ENCODE assay signal across 8 cellular contexts in the genomic region with DNA sequence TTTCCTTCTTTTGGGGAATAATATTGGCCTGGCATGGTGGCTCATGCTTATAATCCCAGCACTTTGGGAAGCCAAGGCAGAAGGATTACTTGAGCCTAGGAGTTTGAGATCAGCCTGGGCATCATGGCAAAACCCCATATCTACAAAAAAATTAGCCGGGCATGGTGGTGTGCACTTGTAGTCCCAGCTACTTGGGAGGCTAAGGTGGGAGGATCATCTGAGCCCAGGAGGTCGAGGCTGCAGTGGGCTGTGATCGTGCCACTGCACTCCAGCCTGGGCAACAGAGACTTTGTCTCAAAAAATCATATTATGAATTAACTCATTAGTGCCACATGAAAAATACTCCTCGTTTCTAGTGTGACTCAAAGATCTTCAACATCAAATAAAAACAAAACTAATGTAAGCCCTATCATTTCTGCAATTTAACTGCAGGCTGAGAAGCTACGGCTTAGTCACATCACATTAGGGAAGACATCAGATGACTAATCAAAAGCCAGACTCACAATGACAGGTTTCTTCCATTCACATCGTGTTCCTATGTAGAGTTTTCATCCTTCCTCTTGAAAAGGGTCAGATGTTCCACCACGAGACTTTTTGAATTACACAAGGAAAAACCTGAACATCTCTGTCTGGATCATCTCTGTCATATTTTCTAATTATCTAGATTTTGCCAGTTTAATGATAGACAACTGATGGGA. TPM values are rescaled to one million over a fixed set of nuclear protein-coding genes. Genes with fewer than 3 reads are reported as not detected.
DNase-seq lines count a peak whose midpoint lies in the region; ATAC-seq, FAIRE-seq and TF ChIP-seq lines count a peak whose summit lies in the region.
"Not testable (repeated sequence)": the region's sequence is repeated elsewhere in the genome, so short reads cannot be mapped to it uniquely, and the experiment has no call there.

No MANE protein-coding gene starts in this region.

- peak overlapping the region; percentile 89 for H3K9ac ChIP-seq in BLaER1

- not testable (repeated sequence) for H3K36me3 ChIP-seq in BLaER1; bronchial epithelial cell (ENCODE audit: control insufficient read depth, insufficient read depth, low read length); naive thymus-derived CD4-positive, alpha-beta T cell (ENCODE audit: control insufficient read depth in 2 of 3, insufficient read depth in 3 of 3, low read length in 3 of 3)
- H3K36me3 ChIP-seq in OCI-LY7 (ENCODE audit: insufficient read depth, low read length) = peaks cover 29% of the 10 kb centered on the region

- peaks cover 60% of the 10 kb centered on the region for H3K4me1 Mint-ChIP-seq in activated CD4-positive, alpha-beta T cell treated with anti-CD3 and anti-CD28 coated beads, Interleukin-2, amount 10 ng/mL, durations not matched to agents 7 days and 5 days
- H3K4me1 Mint-ChIP-seq in glutamatergic neuron (ENCODE audit: low read depth, unreplicated experiment) = peaks cover 16% of the 10 kb centered on the region
- peaks cover 23 to 51% (median 43%) of the 10 kb centered on the region in 7 donors for H3K4me1 Mint-ChIP-seq in naive thymus-derived CD4-positive, alpha-beta T cell
- peaks cover 41 to 65% of the 10 kb centered on the region in 2 donors for H3K4me1 Mint-ChIP-seq in stimulated activated naive B cell treated with anti-CD40 and anti-IgM and Interleukin-4, amounts not matched to agents 10 μg/mL and 1 μg/mL and 100 μg/mL, for 72 hours

- H3K4me2 ChIP-seq in BLaER1 (peak overlapping the region; percentile 89), OCI-LY7 (ENCODE audit: low read length) (peak overlapping the region; percentile 93)

- POLR2A ChIA-PET in OCI-LY7 (lab: Charles Lee) = interaction anchor here (0.5 to 6.0 kb wide), 16 partner anchors 9 to 181 kb away, joined by 3 to 44 read pairs (median 4); no protein-coding TSS in a partner anchor
- POLR2A ChIA-PET in activated CD4-positive, alpha-beta T cell treated with anti-CD3 and anti-CD28 coated beads, Interleukin-2, amount 10 ng/mL, durations not matched to agents 7 days and 5 days (lab: Charles Lee) = not testable (repeated sequence)
- POLR2A ChIA-PET in naive thymus-derived CD4-positive, alpha-beta T cell (lab: Charles Lee) = interaction anchor here (0.7 to 3.5 kb wide), 10 partner anchors 8 to 126 kb away, joined by 3 to 88 read pairs (median 10); partner anchors contain the start of gene GNA13

- intact Hi-C loops in OCI-LY7 (cut with micrococcal nuclease; ENCODE audit: unreplicated experiment) = loop anchor here (2.0 kb wide), 1 partner anchor 81 kb away; no protein-coding TSS in a partner anchor
- intact Hi-C loops in naive thymus-derived CD4-positive, alpha-beta T cell (cut with micrococcal nuclease) = loop anchor here (1.0 to 2.0 kb wide), 5 partner anchors 8 to 149 kb away; no protein-coding TSS in a partner anchor

- not testable (repeated sequence) for H3K27me3 Mint-ChIP-seq in activated CD4-positive, alpha-beta T cell treated with anti-CD3 and anti-CD28 coated beads, Interleukin-2, amount 10 ng/mL, durations not matched to agents 7 days and 5 days; naive thymus-derived CD4-positive, alpha-beta T cell; stimulated activated naive B cell treated with anti-CD40 and anti-IgM and Interleukin-4, amounts not matched to agents 10 μg/mL and 1 μg/mL and 100 μg/mL, for 72 hours
- H3K27me3 Mint-ChIP-seq in glutamatergic neuron (ENCODE audit: unreplicated experiment) = peaks cover 11% of the 10 kb centered on the region

- BruUV-seq in OCI-LY7 (replicated peaks; lab: Mats Ljungman, UMichigan) = not testable (repeated sequence)

- not testable (repeated sequence) for TF ChIP-seq CTCF in OCI-LY7 (conservative IDR thresholded peaks at IDR 0.05; ENCODE audit: low read length); bronchial epithelial cell (IDR thresholded peaks at IDR 0.05; ENCODE audit: insufficient read depth, low read length, severe bottlenecking); glutamatergic neuron (IDR thresholded peaks at IDR 0.05; ENCODE audit: partially characterized antibody, unreplicated experiment)

- H3K27ac Mint-ChIP-seq in activated CD4-positive, alpha-beta T cell treated with anti-CD3 and anti-CD28 coated beads, Interleukin-2, amount 10 ng/mL, durations not matched to agents 7 days and 5 days = peak overlapping the region; percentile 99
- not testable (repeated sequence) for H3K27ac Mint-ChIP-seq in glutamatergic neuron (ENCODE audit: unreplicated experiment)
- peak overlapping the region; percentile 96 to 100 (median 99) for H3K27ac Mint-ChIP-seq in naive thymus-derived CD4-positive, alpha-beta T cell
- H3K27ac Mint-ChIP-seq in stimulated activated naive B cell treated with anti-CD40 and anti-IgM and Interleukin-4, amounts not matched to agents 10 μg/mL and 1 μg/mL and 100 μg/mL, for 72 hours = peak overlapping the region; percentile 97

- H3K4me3 Mint-ChIP-seq in activated CD4-positive, alpha-beta T cell treated with anti-CD3 and anti-CD28 coated beads, Interleukin-2, amount 10 ng/mL, durations not matched to agents 7 days and 5 days = peak overlapping the region; percentile 89
- H3K4me3 Mint-ChIP-seq in glutamatergic neuron (ENCODE audit: unreplicated experiment) = peak overlapping the region; percentile 98
- peak overlapping the region; percentile 66 to 100 (median 96) for H3K4me3 Mint-ChIP-seq in naive thymus-derived CD4-positive, alpha-beta T cell
- H3K4me3 Mint-ChIP-seq in stimulated activated naive B cell treated with anti-CD40 and anti-IgM and Interleukin-4, amounts not matched to agents 10 μg/mL and 1 μg/mL and 100 μg/mL, for 72 hours = peak overlapping the region; percentile 83

- H3K9me3 Mint-ChIP-seq in activated CD4-positive, alpha-beta T cell treated with anti-CD3 and anti-CD28 coated beads, Interleukin-2, amount 10 ng/mL, durations not matched to agents 7 days and 5 days; glutamatergic neuron (ENCODE audit: unreplicated experiment); naive thymus-derived CD4-positive, alpha-beta T cell; stimulated activated naive B cell treated with anti-CD40 and anti-IgM and Interleukin-4, amounts not matched to agents 10 μg/mL and 1 μg/mL and 100 μg/mL, for 72 hours: not testable (repeated sequence)

- DNase-seq in HCEC 1CT = peak; percentile 63
- DNase-seq in OCI-LY7 (ENCODE audit: low spot score); glutamatergic neuron; stimulated activated naive B cell treated with anti-CD40 and anti-IgM and Interleukin-4, amounts not matched to agents 10 μg/mL and 1 μg/mL and 100 μg/mL, for 72 hours: not testable (repeated sequence)
- peak; percentile 21 for DNase-seq in activated CD4-positive, alpha-beta T cell treated with anti-CD3 and anti-CD28 coated beads, Interleukin-2, amount 10 ng/mL, durations not matched to agents 7 days and 5 days
- DNase-seq in bronchial epithelial cell (ENCODE audit: low read depth) = peak; percentile 78
- DNase-seq in naive thymus-derived CD4-positive, alpha-beta T cell = peak in 1 of 9 donors; percentile 73

- peaks cover 90% of the 10 kb centered on the region for H3K4me1 ChIP-seq in BLaER1
- H3K4me1 ChIP-seq in OCI-LY7 (ENCODE audit: insufficient read depth, low read length, poor library complexity, severe bottlenecking) = peaks cover 87% of the 10 kb centered on the region
- H3K4me1 ChIP-seq in naive thymus-derived CD4-positive, alpha-beta T cell (ENCODE audit: control insufficient read depth in 2 of 2, insufficient read depth in 2 of 2, low read length in 2 of 2) = peaks cover 13 to 34% of the 10 kb centered on the region in 2 donors

- not testable (repeated sequence) for H3K27me3 ChIP-seq in BLaER1; bronchial epithelial cell (ENCODE audit: control insufficient read depth, insufficient read depth, low read length); naive thymus-derived CD4-positive, alpha-beta T cell (ENCODE audit: control insufficient read depth in 2 of 2, insufficient read depth in 2 of 2, low read length in 2 of 2)

- FAIRE-seq in bronchial epithelial cell (lab: Jason Lieb, UNC) = not testable (repeated sequence)

- not testable (repeated sequence) for H3K9me2 ChIP-seq in OCI-LY7 (ENCODE audit: insufficient read depth, low read length)

- not testable (repeated sequence) for H2AFZ ChIP-seq in OCI-LY7 (ENCODE audit: low read length)

- not testable (repeated sequence) for H3K9me3 ChIP-seq in BLaER1; OCI-LY7 (ENCODE audit: low read length); naive thymus-derived CD4-positive, alpha-beta T cell (ENCODE audit: control insufficient read depth in 2 of 3, low read length in 3 of 3)

- ATAC-seq in naive thymus-derived CD4-positive, alpha-beta T cell = not testable (repeated sequence)
- peak; percentile 15 to 31 for ATAC-seq in stimulated activated naive B cell treated with anti-CD40 and anti-IgM and Interleukin-4, amounts not matched to agents 10 μg/mL and 1 μg/mL and 100 μg/mL, for 72 hours (replicated peaks)

- peaks cover 51% of the 10 kb centered on the region; the same call in 1 of the 2 replicates for H3K79me2 ChIP-seq in OCI-LY7 (ENCODE audit: insufficient read depth, low read depth, low read length)

- H3K27ac ChIP-seq in BLaER1 = peak overlapping the region; percentile 96
- H3K27ac ChIP-seq in OCI-LY7 (ENCODE audit: low read depth, low read length, poor library complexity, severe bottlenecking) = peak overlapping the region; percentile 99
- H3K27ac ChIP-seq in naive thymus-derived CD4-positive, alpha-beta T cell (ENCODE audit: low read depth, low read length) = peak overlapping the region; percentile 99

- H3K36me3 Mint-ChIP-seq in activated CD4-positive, alpha-beta T cell treated with anti-CD3 and anti-CD28 coated beads, Interleukin-2, amount 10 ng/mL, durations not matched to agents 7 days and 5 days (ENCODE audit: low read depth) = peaks cover 14% of the 10 kb centered on the region
- not testable (repeated sequence) for H3K36me3 Mint-ChIP-seq in glutamatergic neuron (ENCODE audit: unreplicated experiment); stimulated activated naive B cell treated with anti-CD40 and anti-IgM and Interleukin-4, amounts not matched to agents 10 μg/mL and 1 μg/mL and 100 μg/mL, for 72 hours
- peaks cover 0 to 18% (median 0%) of the 10 kb centered on the region in 5 donors for H3K36me3 Mint-ChIP-seq in naive thymus-derived CD4-positive, alpha-beta T cell

- not testable (repeated sequence) for H4K20me1 ChIP-seq in BLaER1; OCI-LY7 (ENCODE audit: insufficient read depth, low read length)

- CTCF ChIA-PET in OCI-LY7 (lab: Charles Lee; ENCODE audit: unreplicated experiment) = not testable (repeated sequence)
- CTCF ChIA-PET in activated CD4-positive, alpha-beta T cell treated with anti-CD3 and anti-CD28 coated beads, Interleukin-2, amount 10 ng/mL, durations not matched to agents 7 days and 5 days (lab: Charles Lee) = interaction anchor here (1.1 to 3.0 kb wide), 6 partner anchors 9 to 163 kb away, joined by 3 to 13 read pairs (median 5); partner anchors contain the start of gene RGS9
- CTCF ChIA-PET in naive thymus-derived CD4-positive, alpha-beta T cell (lab: Charles Lee) = interaction anchor here (1.1 to 1.7 kb wide), 3 partner anchors 12 to 125 kb away, joined by 4 to 6 read pairs (median 5); no protein-coding TSS in a partner anchor

- H3K4me3 ChIP-seq in BLaER1 (peak overlapping the region; percentile 69), OCI-LY7 (ENCODE audit: low read depth, low read length, poor library complexity, severe bottlenecking) (peak overlapping the region; percentile 77)
- H3K4me3 ChIP-seq in bronchial epithelial cell (ENCODE audit: low read depth, low read length) = not testable (repeated sequence)
- peak overlapping the region; percentile 82 for H3K4me3 ChIP-seq in naive thymus-derived CD4-positive, alpha-beta T cell (ENCODE audit: low read length)

RNA-seq across cellular contexts. Expression of gene LRRC37A3, which starts 54.9 kb away (rescaled TPM):
- total RNA-seq in OCI-LY7 (2014; rRNA removed; shearing (Covaris generic)) = 6.2 and 7.3 TPM in 2 replicates
- total RNA-seq in OCI-LY7 (2022) (27.6 and 30.6 TPM in 2 replicates), bronchial epithelial cell (1.1 and 5.0 TPM in 2 replicates), glutamatergic neuron (ENCODE audit: unreplicated experiment) (31.1 TPM)
- 1 to 10 TPM; 6.5 to 7.8 TPM for total RNA-seq in activated CD4-positive, alpha-beta T cell treated with anti-CD3 and anti-CD28 coated beads, Interleukin-2, amount 10 ng/mL, durations not matched to agents 7 days and 5 days
- 10 to 100 TPM; 17.6 to 46.7 (median 42.6) TPM for total RNA-seq in naive thymus-derived CD4-positive, alpha-beta T cell
- 1 to 10 TPM; 1.9 to 5.3 TPM for polyA plus RNA-seq in naive thymus-derived CD4-positive, alpha-beta T cell
